Comparison of ENCODE assay signal across 1 cellular context in genomic region chr12:8956772-8957171, GRCh38.
TF ChIP-seq lines count a peak whose summit lies in the region.

No MANE protein-coding gene starts in this region.

TF ChIP-seq in WTC11, 78 proteins besides CTCF, POLR2A, EP300 and RAD21 (continued from another document):
- TF ChIP-seq KAT7 (CRISPR knock-in tag; IDR thresholded peaks at IDR 0.05; ENCODE audit: borderline replicate concordance) (no peak), NFATC4 (CRISPR knock-in tag; IDR thresholded peaks at IDR 0.05) (no peak), MYBL2 (CRISPR knock-in tag; IDR thresholded peaks at IDR 0.05) (no peak), TCF7 (CRISPR knock-in tag; IDR thresholded peaks at IDR 0.05; ENCODE audit: low read depth) (no peak), ETV6 (CRISPR knock-in tag; IDR thresholded peaks at IDR 0.05) (no peak)
